8 cellular contexts compared by ENCODE assay signal in genomic region chr5:119341452-119342349, GRCh38. TPM values are rescaled to one million over a fixed set of nuclear protein-coding genes. Genes with fewer than 3 reads are reported as not detected.
DNase-seq lines count a peak whose midpoint lies in the region; ATAC-seq and TF ChIP-seq lines count a peak whose summit lies in the region.

No MANE protein-coding gene starts in this region.

- H3K4me1 Mint-ChIP-seq in activated T-helper 2 cell treated with anti-CD3 and anti-CD28 coated beads, Interferon-gamma antibody, Interleukin-2, Interleukin-4, amounts not matched to agents 10 μg/mL and 5 μg/mL and 100 μg/mL, durations not matched to agents 14 hours and 24 hours and 36 hours (ENCODE audit: low read depth), result peaks cover 90% of the 10 kb centered on the region

- peaks cover 11% of the 10 kb centered on the region for H3F3A ChIP-seq in DOHH2 (ENCODE audit: control insufficient read depth, insufficient read depth)

- H3K27me3 ChIP-seq in DOHH2 (ENCODE audit: control insufficient read depth, low read length) (no peaks in the 10 kb centered on the region), hepatocyte (no peaks in the 10 kb centered on the region)

- H3K9me2 ChIP-seq in DOHH2 (replicated peaks; ENCODE audit: control insufficient read depth, low read length) (no peaks in the 10 kb centered on the region), hepatocyte (replicated peaks; ENCODE audit: insufficient read depth) (no peaks in the 10 kb centered on the region)

- H3K36me3 ChIP-seq in DOHH2 (ENCODE audit: control insufficient read depth, low read length) (peaks cover 5% of the 10 kb centered on the region; the same call in 1 of the 2 replicates), hepatocyte (replicated peaks; ENCODE audit: insufficient read depth, low read depth) (no peaks in the 10 kb centered on the region)

- H3K4me3 ChIP-seq in DOHH2 (ENCODE audit: low read length) (peak overlapping the region; percentile 69), hepatocyte (no peak overlapping the region)

- peaks cover 60% of the 10 kb centered on the region for H3K79me2 ChIP-seq in DOHH2 (ENCODE audit: control insufficient read depth, low read length)
- H3K79me2 ChIP-seq in hepatocyte, result peaks cover 17% of the 10 kb centered on the region

- peaks cover 25% of the 10 kb centered on the region for H3K36me3 Mint-ChIP-seq in activated T-helper 2 cell treated with anti-CD3 and anti-CD28 coated beads, Interferon-gamma antibody, Interleukin-2, Interleukin-4, amounts not matched to agents 10 μg/mL and 5 μg/mL and 100 μg/mL, durations not matched to agents 14 hours and 24 hours and 36 hours (ENCODE audit: low read depth)

- H2AFZ ChIP-seq in hepatocyte, result no peak overlapping the region

- peak overlapping the region; percentile 98 for H3K27ac Mint-ChIP-seq in activated T-helper 2 cell treated with anti-CD3 and anti-CD28 coated beads, Interferon-gamma antibody, Interleukin-2, Interleukin-4, amounts not matched to agents 10 μg/mL and 5 μg/mL and 100 μg/mL, durations not matched to agents 14 hours and 24 hours and 36 hours

- 88% methylated on average over 6 of the region's 6 CpGs for WGBS in hepatocyte (ENCODE audit: low lambda C conversion rate, missing lambda C conversion rate)

- no peak for TF ChIP-seq CTCF in DOHH2 (IDR thresholded peaks at IDR 0.05; ENCODE audit: low read depth, low read length, poor library complexity, severe bottlenecking)
- no peak for TF ChIP-seq CTCF in hepatocyte (IDR thresholded peaks at IDR 0.05; ENCODE audit: poor library complexity)

- peak overlapping the region; percentile 78 for H3K4me3 Mint-ChIP-seq in activated T-helper 2 cell treated with anti-CD3 and anti-CD28 coated beads, Interferon-gamma antibody, Interleukin-2, Interleukin-4, amounts not matched to agents 10 μg/mL and 5 μg/mL and 100 μg/mL, durations not matched to agents 14 hours and 24 hours and 36 hours (ENCODE audit: low read depth)

- H4K20me1 ChIP-seq in DOHH2 (ENCODE audit: control insufficient read depth, insufficient read depth, low read depth, low read length), result no peaks in the 10 kb centered on the region
- no peaks in the 10 kb centered on the region for H4K20me1 ChIP-seq in hepatocyte (ENCODE audit: insufficient read depth, poor library complexity, severe bottlenecking)

- H3K4me2 ChIP-seq in DOHH2 (ENCODE audit: low read length) (peak overlapping the region; percentile 78), hepatocyte (no peak overlapping the region)

- intact Hi-C loops in activated T-helper 2 cell treated with anti-CD3 and anti-CD28 coated beads, Interferon-gamma antibody, Interleukin-2, Interleukin-4, amounts not matched to agents 10 μg/mL and 5 μg/mL and 100 μg/mL, durations not matched to agents 14 hours and 24 hours and 36 hours (cut with micrococcal nuclease), result loop anchor here (1.0 to 5.0 kb wide), 9 partner anchors 8 to 354 kb away; partner anchors contain the start of gene DTWD2
- intact Hi-C loops in sciatic nerve (cut with DNase I), result no loop called here

- peak overlapping the region; percentile 82 for H3K27ac ChIP-seq in DOHH2 (ENCODE audit: low read depth, low read length)
- H3K27ac ChIP-seq in hepatocyte, result no peak overlapping the region

- no peak for DNase-seq in activated T-helper 2 cell treated with anti-CD3 and anti-CD28 coated beads, Interferon-gamma antibody, Interleukin-2, Interleukin-4, amounts not matched to agents 10 μg/mL and 5 μg/mL and 100 μg/mL, durations not matched to agents 14 hours and 24 hours and 36 hours (ENCODE audit: low spot score)
- DNase-seq in sciatic nerve (ENCODE audit: low spot score) (no peak), hepatocyte (ENCODE audit: low spot score) (no peak), COLO668 (lab: John Stamatoyannopoulos, UW; ENCODE audit: unreplicated experiment) (no peak)

- H3K4me1 ChIP-seq in DOHH2 (ENCODE audit: control insufficient read depth, low read length), result peaks cover 100% of the 10 kb centered on the region
- peaks cover 16% of the 10 kb centered on the region for H3K4me1 ChIP-seq in hepatocyte (ENCODE audit: insufficient read depth)

- H3K9me3 ChIP-seq in DOHH2 (ENCODE audit: control insufficient read depth, insufficient read depth, low read length) (no peaks in the 10 kb centered on the region), hepatocyte (ENCODE audit: low read depth) (no peaks in the 10 kb centered on the region)

- ATAC-seq in GM21360 (IDR thresholded peaks at IDR 0.05; ENCODE audit: unreplicated experiment) (peak; percentile 50), HG03457 (IDR thresholded peaks at IDR 0.05; ENCODE audit: unreplicated experiment) (peak; percentile 41), sciatic nerve (no peak), SK-N-SH treated with all-trans-retinoic acid at 6 μM for 48 hours (no peak)

- no peaks in the 10 kb centered on the region for H3K27me3 Mint-ChIP-seq in activated T-helper 2 cell treated with anti-CD3 and anti-CD28 coated beads, Interferon-gamma antibody, Interleukin-2, Interleukin-4, amounts not matched to agents 10 μg/mL and 5 μg/mL and 100 μg/mL, durations not matched to agents 14 hours and 24 hours and 36 hours (ENCODE audit: low read depth)

- no peaks in the 10 kb centered on the region for H3K9me3 Mint-ChIP-seq in activated T-helper 2 cell treated with anti-CD3 and anti-CD28 coated beads, Interferon-gamma antibody, Interleukin-2, Interleukin-4, amounts not matched to agents 10 μg/mL and 5 μg/mL and 100 μg/mL, durations not matched to agents 14 hours and 24 hours and 36 hours

TF ChIP-seq in SK-N-SH treated with all-trans-retinoic acid at 6 μM for 48 hours, 23 proteins besides CTCF, POLR2A, EP300 and RAD21 (continues in another document):
- TF ChIP-seq ESRRG (CRISPR knock-in tag; IDR thresholded peaks at IDR 0.05), result no peak
- no peak for TF ChIP-seq ZFP30 (CRISPR knock-in tag; IDR thresholded peaks at IDR 0.05)
- no peak for TF ChIP-seq ZNF565 (CRISPR knock-in tag; conservative IDR thresholded peaks at IDR 0.05; ENCODE audit: low read depth)
- TF ChIP-seq ISL1 (CRISPR knock-in tag; IDR thresholded peaks at IDR 0.05), result no peak
- TF ChIP-seq SNAI2 (CRISPR knock-in tag; IDR thresholded peaks at IDR 0.05), result no peak
- TF ChIP-seq, protein P1, sequence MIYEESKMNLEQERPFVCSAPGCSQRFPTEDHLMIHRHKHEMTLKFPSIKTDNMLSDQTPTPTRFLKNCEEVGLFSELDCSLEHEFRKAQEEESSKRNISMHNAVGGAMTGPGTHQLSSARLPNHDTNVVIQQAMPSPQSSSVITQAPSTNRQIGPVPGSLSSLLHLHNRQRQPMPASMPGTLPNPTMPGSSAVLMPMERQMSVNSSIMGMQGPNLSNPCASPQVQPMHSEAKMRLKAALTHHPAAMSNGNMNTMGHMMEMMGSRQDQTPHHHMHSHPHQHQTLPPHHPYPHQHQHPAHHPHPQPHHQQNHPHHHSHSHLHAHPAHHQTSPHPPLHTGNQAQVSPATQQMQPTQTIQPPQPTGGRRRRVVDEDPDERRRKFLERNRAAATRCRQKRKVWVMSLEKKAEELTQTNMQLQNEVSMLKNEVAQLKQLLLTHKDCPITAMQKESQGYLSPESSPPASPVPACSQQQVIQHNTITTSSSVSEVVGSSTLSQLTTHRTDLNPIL (CRISPR knock-in tag; IDR thresholded peaks at IDR 0.05; ENCODE audit: low read depth), result no peak
- TF ChIP-seq, protein P2, sequence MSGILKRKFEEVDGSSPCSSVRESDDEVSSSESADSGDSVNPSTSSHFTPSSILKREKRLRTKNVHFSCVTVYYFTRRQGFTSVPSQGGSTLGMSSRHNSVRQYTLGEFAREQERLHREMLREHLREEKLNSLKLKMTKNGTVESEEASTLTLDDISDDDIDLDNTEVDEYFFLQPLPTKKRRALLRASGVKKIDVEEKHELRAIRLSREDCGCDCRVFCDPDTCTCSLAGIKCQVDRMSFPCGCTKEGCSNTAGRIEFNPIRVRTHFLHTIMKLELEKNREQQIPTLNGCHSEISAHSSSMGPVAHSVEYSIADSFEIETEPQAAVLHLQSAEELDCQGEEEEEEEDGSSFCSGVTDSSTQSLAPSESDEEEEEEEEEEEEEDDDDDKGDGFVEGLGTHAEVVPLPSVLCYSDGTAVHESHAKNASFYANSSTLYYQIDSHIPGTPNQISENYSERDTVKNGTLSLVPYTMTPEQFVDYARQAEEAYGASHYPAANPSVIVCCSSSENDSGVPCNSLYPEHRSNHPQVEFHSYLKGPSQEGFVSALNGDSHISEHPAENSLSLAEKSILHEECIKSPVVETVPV (CRISPR knock-in tag; IDR thresholded peaks at IDR 0.05), result no peak
- TF ChIP-seq RARB (CRISPR knock-in tag; IDR thresholded peaks at IDR 0.05), result no peak
- TF ChIP-seq, protein P3, sequence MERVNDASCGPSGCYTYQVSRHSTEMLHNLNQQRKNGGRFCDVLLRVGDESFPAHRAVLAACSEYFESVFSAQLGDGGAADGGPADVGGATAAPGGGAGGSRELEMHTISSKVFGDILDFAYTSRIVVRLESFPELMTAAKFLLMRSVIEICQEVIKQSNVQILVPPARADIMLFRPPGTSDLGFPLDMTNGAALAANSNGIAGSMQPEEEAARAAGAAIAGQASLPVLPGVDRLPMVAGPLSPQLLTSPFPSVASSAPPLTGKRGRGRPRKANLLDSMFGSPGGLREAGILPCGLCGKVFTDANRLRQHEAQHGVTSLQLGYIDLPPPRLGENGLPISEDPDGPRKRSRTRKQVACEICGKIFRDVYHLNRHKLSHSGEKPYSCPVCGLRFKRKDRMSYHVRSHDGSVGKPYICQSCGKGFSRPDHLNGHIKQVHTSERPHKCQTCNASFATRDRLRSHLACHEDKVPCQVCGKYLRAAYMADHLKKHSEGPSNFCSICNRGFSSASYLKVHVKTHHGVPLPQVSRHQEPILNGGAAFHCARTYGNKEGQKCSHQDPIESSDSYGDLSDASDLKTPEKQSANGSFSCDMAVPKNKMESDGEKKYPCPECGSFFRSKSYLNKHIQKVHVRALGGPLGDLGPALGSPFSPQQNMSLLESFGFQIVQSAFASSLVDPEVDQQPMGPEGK (CRISPR knock-in tag; IDR thresholded peaks at IDR 0.05; ENCODE audit: borderline replicate concordance), result no peak
- no peak for TF ChIP-seq ARNTL (CRISPR knock-in tag; IDR thresholded peaks at IDR 0.05; ENCODE audit: borderline replicate concordance, low read depth)
- TF ChIP-seq ZFP3 (CRISPR knock-in tag; IDR thresholded peaks at IDR 0.05), result no peak

RNA-seq across cellular contexts. Expression of gene TNFAIP8, which starts 14.1 kb away (rescaled TPM):
- total RNA-seq in activated T-helper 2 cell treated with anti-CD3 and anti-CD28 coated beads, Interferon-gamma antibody, Interleukin-2, Interleukin-4, amounts not matched to agents 10 μg/mL and 5 μg/mL and 100 μg/mL, durations not matched to agents 14 hours and 24 hours and 36 hours, result 112 and 117 TPM in 2 replicates
- total RNA-seq in sciatic nerve (14.6 TPM), hepatocyte (33.9 and 37.6 TPM in 2 replicates)
- 18.3 and 23.4 TPM in 2 replicates for polyA plus RNA-seq in hepatocyte

Comparison
In these comparisons a context has a peak if more than half of its experiments do, and no peak if none do; other contexts are left out.
1. ATAC-seq: peak in GM21360 (single experiment) and HG03457 (single experiment); none in sciatic nerve (single experiment) and SK-N-SH treated with all-trans-retinoic acid at 6 μM for 48 hours (single experiment).